In the genomic region with DNA sequence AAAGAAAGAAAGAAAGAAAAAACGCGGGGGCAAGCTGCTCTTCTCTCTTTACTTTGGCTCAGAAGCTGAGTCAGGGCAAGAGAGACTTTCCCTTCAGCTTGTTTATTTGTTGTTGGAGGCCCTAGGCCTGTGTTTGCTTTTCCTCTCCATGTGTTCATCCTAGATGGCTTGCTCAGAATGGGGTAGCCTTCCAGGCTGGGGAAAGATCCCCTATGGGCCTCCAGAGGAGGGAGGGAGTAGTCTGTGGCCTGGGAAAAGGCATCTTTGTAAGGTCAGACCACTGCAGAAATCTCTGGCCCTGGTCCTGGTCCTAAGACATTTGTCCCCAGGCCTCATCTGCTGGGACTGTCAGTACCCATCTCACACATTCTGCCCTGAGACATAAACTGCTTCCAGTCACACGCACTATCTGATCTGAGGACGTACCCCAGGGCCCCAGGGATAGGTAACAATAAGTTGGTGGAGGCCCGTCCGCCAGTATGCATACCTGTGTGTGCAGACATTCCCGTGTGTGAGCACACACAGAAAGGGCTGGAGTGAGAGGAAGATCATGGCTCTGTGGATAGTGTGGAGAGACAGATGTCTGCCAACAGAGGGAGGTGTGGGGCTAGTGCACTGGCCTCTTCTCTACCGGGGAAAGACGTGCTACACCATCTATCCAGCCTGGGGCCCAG, we compare ENCODE assay signal across 1 cellular context.
TF ChIP-seq lines count a peak whose summit lies in the region.

No MANE protein-coding gene starts in this region.

TF ChIP-seq in liver, 16 proteins besides CTCF, POLR2A, EP300 and RAD21 (continued from another document):
- TF ChIP-seq, protein P1, sequence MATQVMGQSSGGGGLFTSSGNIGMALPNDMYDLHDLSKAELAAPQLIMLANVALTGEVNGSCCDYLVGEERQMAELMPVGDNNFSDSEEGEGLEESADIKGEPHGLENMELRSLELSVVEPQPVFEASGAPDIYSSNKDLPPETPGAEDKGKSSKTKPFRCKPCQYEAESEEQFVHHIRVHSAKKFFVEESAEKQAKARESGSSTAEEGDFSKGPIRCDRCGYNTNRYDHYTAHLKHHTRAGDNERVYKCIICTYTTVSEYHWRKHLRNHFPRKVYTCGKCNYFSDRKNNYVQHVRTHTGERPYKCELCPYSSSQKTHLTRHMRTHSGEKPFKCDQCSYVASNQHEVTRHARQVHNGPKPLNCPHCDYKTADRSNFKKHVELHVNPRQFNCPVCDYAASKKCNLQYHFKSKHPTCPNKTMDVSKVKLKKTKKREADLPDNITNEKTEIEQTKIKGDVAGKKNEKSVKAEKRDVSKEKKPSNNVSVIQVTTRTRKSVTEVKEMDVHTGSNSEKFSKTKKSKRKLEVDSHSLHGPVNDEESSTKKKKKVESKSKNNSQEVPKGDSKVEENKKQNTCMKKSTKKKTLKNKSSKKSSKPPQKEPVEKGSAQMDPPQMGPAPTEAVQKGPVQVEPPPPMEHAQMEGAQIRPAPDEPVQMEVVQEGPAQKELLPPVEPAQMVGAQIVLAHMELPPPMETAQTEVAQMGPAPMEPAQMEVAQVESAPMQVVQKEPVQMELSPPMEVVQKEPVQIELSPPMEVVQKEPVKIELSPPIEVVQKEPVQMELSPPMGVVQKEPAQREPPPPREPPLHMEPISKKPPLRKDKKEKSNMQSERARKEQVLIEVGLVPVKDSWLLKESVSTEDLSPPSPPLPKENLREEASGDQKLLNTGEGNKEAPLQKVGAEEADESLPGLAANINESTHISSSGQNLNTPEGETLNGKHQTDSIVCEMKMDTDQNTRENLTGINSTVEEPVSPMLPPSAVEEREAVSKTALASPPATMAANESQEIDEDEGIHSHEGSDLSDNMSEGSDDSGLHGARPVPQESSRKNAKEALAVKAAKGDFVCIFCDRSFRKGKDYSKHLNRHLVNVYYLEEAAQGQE (IDR thresholded peaks at IDR 0.05), result no peak
- no peak for TF ChIP-seq NR2F2 (IDR thresholded peaks at IDR 0.05)
